3 cellular contexts compared by ENCODE assay signal in the genomic region with DNA sequence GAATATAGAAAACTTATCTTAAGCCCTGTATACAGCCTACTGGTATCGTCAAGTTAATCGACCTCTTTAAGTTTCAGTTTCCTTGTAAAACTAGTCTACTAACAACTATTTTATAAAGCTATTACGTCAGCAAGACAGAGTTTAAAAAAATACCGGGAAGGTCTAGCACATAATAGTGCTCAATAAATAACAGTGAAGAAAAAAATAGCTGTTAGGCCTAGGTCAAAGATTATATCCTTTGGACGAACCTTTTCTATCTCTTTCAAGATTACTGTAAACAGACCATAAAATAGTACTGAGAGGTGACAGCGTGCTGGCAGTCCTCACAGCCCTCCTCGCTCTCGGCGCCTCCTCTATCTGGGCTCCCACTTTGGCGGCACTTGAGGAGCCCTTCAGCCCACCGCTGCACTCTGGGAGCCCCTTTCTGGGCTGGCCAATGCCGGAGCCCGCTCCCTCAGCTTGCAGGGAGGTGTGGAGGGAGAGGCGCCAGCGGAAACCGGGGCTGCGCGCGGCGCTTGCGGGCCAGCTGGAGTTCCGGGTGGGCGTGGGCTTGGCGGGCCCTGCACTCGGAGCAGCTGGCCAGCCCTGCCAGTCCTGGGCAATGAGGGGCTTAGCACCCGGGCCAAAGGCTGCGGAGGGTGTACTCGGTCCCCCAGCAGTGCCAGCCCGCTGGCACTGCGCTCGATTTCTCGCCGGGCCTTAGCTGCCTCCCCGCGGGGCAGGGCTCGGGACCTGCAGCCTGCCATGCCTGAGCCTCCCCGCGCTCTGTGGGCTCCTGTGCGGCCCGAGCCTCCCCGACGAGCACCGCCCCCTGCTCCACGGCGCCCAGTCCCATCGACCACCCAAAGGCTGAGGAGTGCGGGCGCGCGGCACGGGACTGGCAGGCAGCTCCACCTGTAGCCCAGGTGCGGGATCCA.
TF ChIP-seq lines count a peak whose summit lies in the region.
"Not testable (repeated sequence)": the region's sequence is repeated elsewhere in the genome, so short reads cannot be mapped to it uniquely, and the experiment has no call there.

No MANE protein-coding gene starts in this region.

TF ChIP-seq in SK-N-SH, 30 proteins besides CTCF, POLR2A, EP300 and RAD21:
- 0 out of 2 replicates have a peak, but pooled peaks have one; percentile 27 for TF ChIP-seq GABPA (IDR thresholded peaks at IDR 0.05; ENCODE audit: low read depth)
- peak; percentile 40; the same call in 1 of the 2 replicates for TF ChIP-seq MXI1 (IDR thresholded peaks at IDR 0.05; ENCODE audit: low read depth, low read length)
- 0 out of 2 replicates have a peak, but pooled peaks have one; percentile 4 for TF ChIP-seq NRF1 (IDR thresholded peaks at IDR 0.05; ENCODE audit: low read depth, low read length)
TF ChIP-seq in SK-N-SH: peak in this region for 3; not testable (repeated sequence) for 27.

TF ChIP-seq in K562, 482 proteins besides CTCF, POLR2A, EP300 and RAD21 (continued from another document and continues in another):
- TF ChIP-seq POLR2B (IDR thresholded peaks at IDR 0.05; ENCODE audit: low read depth, partially characterized antibody) (peak; percentile 31), POLR2H (tag; IDR thresholded peaks at IDR 0.05; ENCODE audit: low read depth) (peak; percentile 53), MAZ (CRISPR knock-in tag; conservative IDR thresholded peaks at IDR 0.05 in 1 of 2, IDR thresholded peaks at IDR 0.05 in 1 of 2) (peak in 1 of 2 experiments; percentile 40; a peak in 2 of 4 replicates), POLR2G (IDR thresholded peaks at IDR 0.05; ENCODE audit: low read depth, low read length) (peak; percentile 83), ZFX (CRISPR knock-in tag; IDR thresholded peaks at IDR 0.05) (peak; percentile 57), PHF8 (IDR thresholded peaks at IDR 0.05; ENCODE audit: borderline replicate concordance, low read length) (peak; percentile 47), ZBTB8A (IDR thresholded peaks at IDR 0.05; ENCODE audit: partially characterized antibody) (peak; percentile 69), RBFOX2 (IDR thresholded peaks at IDR 0.05; ENCODE audit: low read depth, low read length) (peak; percentile 78), TAF9B (IDR thresholded peaks at IDR 0.05; ENCODE audit: partially characterized antibody) (peak; percentile 18), NRF1 (conservative IDR thresholded peaks at IDR 0.05 in 1 of 2, IDR thresholded peaks at IDR 0.05 in 1 of 2) (peak; percentile 70 to 75), L3MBTL2 (IDR thresholded peaks at IDR 0.05) (peak; percentile 33; the same call in 1 of the 2 replicates), ZBTB17 (CRISPR knock-in tag; IDR thresholded peaks at IDR 0.05) (0 out of 2 replicates have a peak, but pooled peaks have one; percentile 14)
- TF ChIP-seq, protein P1, sequence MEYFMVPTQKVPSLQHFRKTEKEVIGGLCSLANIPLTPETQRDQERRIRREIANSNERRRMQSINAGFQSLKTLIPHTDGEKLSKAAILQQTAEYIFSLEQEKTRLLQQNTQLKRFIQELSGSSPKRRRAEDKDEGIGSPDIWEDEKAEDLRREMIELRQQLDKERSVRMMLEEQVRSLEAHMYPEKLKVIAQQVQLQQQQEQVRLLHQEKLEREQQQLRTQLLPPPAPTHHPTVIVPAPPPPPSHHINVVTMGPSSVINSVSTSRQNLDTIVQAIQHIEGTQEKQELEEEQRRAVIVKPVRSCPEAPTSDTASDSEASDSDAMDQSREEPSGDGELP (CRISPR knock-in tag; IDR thresholded peaks at IDR 0.05; ENCODE audit: borderline replicate concordance), result peak; percentile 65; the same call in 1 of the 2 replicates
- TF ChIP-seq, protein P2, sequence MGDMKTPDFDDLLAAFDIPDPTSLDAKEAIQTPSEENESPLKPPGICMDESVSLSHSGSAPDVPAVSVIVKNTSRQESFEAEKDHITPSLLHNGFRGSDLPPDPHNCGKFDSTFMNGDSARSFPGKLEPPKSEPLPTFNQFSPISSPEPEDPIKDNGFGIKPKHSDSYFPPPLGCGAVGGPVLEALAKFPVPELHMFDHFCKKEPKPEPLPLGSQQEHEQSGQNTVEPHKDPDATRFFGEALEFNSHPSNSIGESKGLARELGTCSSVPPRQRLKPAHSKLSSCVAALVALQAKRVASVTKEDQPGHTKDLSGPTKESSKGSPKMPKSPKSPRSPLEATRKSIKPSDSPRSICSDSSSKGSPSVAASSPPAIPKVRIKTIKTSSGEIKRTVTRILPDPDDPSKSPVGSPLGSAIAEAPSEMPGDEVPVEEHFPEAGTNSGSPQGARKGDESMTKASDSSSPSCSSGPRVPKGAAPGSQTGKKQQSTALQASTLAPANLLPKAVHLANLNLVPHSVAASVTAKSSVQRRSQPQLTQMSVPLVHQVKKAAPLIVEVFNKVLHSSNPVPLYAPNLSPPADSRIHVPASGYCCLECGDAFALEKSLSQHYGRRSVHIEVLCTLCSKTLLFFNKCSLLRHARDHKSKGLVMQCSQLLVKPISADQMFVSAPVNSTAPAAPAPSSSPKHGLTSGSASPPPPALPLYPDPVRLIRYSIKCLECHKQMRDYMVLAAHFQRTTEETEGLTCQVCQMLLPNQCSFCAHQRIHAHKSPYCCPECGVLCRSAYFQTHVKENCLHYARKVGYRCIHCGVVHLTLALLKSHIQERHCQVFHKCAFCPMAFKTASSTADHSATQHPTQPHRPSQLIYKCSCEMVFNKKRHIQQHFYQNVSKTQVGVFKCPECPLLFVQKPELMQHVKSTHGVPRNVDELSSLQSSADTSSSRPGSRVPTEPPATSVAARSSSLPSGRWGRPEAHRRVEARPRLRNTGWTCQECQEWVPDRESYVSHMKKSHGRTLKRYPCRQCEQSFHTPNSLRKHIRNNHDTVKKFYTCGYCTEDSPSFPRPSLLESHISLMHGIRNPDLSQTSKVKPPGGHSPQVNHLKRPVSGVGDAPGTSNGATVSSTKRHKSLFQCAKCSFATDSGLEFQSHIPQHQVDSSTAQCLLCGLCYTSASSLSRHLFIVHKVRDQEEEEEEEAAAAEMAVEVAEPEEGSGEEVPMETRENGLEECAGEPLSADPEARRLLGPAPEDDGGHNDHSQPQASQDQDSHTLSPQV (IDR thresholded peaks at IDR 0.05), result 0 out of 2 replicates have a peak, but pooled peaks have one; percentile 22
- TF ChIP-seq, protein P3, sequence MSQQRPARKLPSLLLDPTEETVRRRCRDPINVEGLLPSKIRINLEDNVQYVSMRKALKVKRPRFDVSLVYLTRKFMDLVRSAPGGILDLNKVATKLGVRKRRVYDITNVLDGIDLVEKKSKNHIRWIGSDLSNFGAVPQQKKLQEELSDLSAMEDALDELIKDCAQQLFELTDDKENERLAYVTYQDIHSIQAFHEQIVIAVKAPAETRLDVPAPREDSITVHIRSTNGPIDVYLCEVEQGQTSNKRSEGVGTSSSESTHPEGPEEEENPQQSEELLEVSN (IDR thresholded peaks at IDR 0.05; ENCODE audit: borderline replicate concordance in 1 of 2, extremely low read depth in 1 of 2, insufficient read depth in 1 of 2, insufficient read length in 1 of 2, low read depth in 1 of 2, low read length in 1 of 2, poor library complexity in 1 of 2, severe bottlenecking in 1 of 2), result peak in 1 of 2 experiments; percentile 47
- TF ChIP-seq, protein P4, sequence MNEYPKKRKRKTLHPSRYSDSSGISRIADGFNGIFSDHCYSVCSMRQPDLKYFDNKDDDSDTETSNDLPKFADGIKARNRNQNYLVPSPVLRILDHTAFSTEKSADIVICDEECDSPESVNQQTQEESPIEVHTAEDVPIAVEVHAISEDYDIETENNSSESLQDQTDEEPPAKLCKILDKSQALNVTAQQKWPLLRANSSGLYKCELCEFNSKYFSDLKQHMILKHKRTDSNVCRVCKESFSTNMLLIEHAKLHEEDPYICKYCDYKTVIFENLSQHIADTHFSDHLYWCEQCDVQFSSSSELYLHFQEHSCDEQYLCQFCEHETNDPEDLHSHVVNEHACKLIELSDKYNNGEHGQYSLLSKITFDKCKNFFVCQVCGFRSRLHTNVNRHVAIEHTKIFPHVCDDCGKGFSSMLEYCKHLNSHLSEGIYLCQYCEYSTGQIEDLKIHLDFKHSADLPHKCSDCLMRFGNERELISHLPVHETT (CRISPR knock-in tag; conservative IDR thresholded peaks at IDR 0.05 in 1 of 2, IDR thresholded peaks at IDR 0.05 in 1 of 2), result 0 out of 4 replicates have a peak, but pooled peaks of 1 of the 2 experiments have one; percentile 26

TF ChIP-seq in HepG2, 621 proteins besides CTCF, POLR2A, EP300 and RAD21:
- TF ChIP-seq CREB1 (IDR thresholded peaks at IDR 0.05), result peak; percentile 16; the same call in 1 of the 2 replicates
- TF ChIP-seq CREB1 (CRISPR knock-in tag; IDR thresholded peaks at IDR 0.05), result not testable (repeated sequence)
